ENCODE assay signal across 18 cellular contexts in the genomic region with DNA sequence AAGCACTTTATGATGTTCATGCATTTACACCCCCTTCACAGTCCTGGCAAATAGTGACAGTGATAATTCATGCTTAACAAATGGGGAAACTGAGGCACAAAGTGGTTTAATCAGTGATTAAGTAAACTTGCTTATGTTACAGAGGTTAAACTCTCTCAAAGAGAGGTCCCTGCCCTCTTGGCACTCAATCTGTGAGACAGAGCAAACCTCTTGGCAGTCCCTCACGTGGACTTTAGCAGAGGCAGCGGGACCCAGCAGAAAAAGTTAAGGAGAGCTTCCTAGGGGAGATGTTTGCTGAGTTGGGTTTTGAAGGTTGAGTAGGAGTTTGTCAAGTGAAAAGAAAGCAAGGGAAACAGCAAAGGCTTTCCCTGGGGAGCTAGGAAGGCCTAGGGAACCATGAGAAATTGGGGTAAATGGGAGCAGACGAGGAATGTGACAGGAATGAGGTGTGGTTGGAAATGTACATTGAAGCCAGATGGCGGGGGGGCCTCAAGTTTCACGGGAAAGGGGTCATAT. TPM values are rescaled to one million over a fixed set of nuclear protein-coding genes. Genes with fewer than 3 reads are reported as not detected.
DNase-seq lines count a peak whose midpoint lies in the region; ATAC-seq and TF ChIP-seq lines count a peak whose summit lies in the region.
"Had no signal": no experiment of that assay in that cellular context is flagged by ENCODE, and none has a peak within 500 bp of the region (broad histone marks: within the 10 kb centered on the region; RNA-seq: fewer than 3 reads in every experiment).

No MANE protein-coding gene starts in this region.

- no peak for DNase-seq in SK-N-SH
- no peak for DNase-seq in activated naive CD4-positive, alpha-beta T cell treated with anti-CD3 and anti-CD28 coated beads, Interleukin-2, amount 10 ng/mL, durations not matched to agents 7 days and 5 days
- no peak for DNase-seq in activated naive CD4-positive, alpha-beta T cell treated with anti-CD3 and anti-CD28 coated beads, Interleukin-2, amount 50 U/mL, for 72 hours (ENCODE audit: low spot score in 2 of 2)
- no peak for DNase-seq in activated CD8-positive, alpha-beta T cell treated with anti-CD3 and anti-CD28 coated beads, Interleukin-2, amount 10 ng/mL, durations not matched to agents 7 days and 5 days
- DNase-seq in progenitor cell of endocrine pancreas (ENCODE audit: low spot score, unreplicated experiment): no peak
- DNase-seq in osteocyte (ENCODE audit: extremely low spot score, unreplicated experiment): no peak
- DNase-seq: COR-L47, DMS153, Kasumi-1, NCI-H1930, NCI-H510A, Peyer's patch, SHP77 had no signal

- peaks cover 27% of the 10 kb centered on the region for H3K36me3 Mint-ChIP-seq in activated naive CD4-positive, alpha-beta T cell treated with anti-CD3 and anti-CD28 coated beads, Interleukin-2, amount 10 ng/mL, durations not matched to agents 7 days and 5 days
- H3K36me3 Mint-ChIP-seq in activated naive CD4-positive, alpha-beta T cell treated with anti-CD3 and anti-CD28 coated beads, Interleukin-2, amount 50 U/mL, for 72 hours: peaks cover 0 to 11% of the 10 kb centered on the region in 2 donors
- peaks cover 47% of the 10 kb centered on the region for H3K36me3 Mint-ChIP-seq in activated CD8-positive, alpha-beta T cell treated with anti-CD3 and anti-CD28 coated beads, Interleukin-2, amount 10 ng/mL, durations not matched to agents 7 days and 5 days (ENCODE audit: low read depth)
- H3K36me3 Mint-ChIP-seq in progenitor cell of endocrine pancreas (ENCODE audit: insufficient read depth) (no peaks in the 10 kb centered on the region), osteocyte (ENCODE audit: unreplicated experiment) (peaks cover 4% of the 10 kb centered on the region)

- no peaks in the 10 kb centered on the region for H3K4me1 ChIP-seq in SK-N-SH (ENCODE audit: control insufficient read depth in 1 of 2, insufficient read depth in 2 of 2, low read depth in 1 of 2, low read length in 1 of 2)
- H3K4me1 ChIP-seq: HAP-1, Peyer's patch had no signal

- POLR2A ChIA-PET in SK-N-SH (lab: Yijun Ruan, JAX): no interaction called here
- POLR2A ChIA-PET in activated CD8-positive, alpha-beta T cell treated with anti-CD3 and anti-CD28 coated beads, Interleukin-2, amount 10 ng/mL, durations not matched to agents 7 days and 5 days (lab: Charles Lee): interaction anchor here (0.7 to 2.1 kb wide), 6 partner anchors 9 to 142 kb away, joined by 3 to 7 read pairs (median 6); partner anchors contain the start of gene SOCS1

- peak overlapping the region; percentile 2 for H3K27ac Mint-ChIP-seq in activated naive CD4-positive, alpha-beta T cell treated with anti-CD3 and anti-CD28 coated beads, Interleukin-2, amount 10 ng/mL, durations not matched to agents 7 days and 5 days
- H3K27ac Mint-ChIP-seq in activated naive CD4-positive, alpha-beta T cell treated with anti-CD3 and anti-CD28 coated beads, Interleukin-2, amount 50 U/mL, for 72 hours: peak overlapping the region in 1 of 2 donors; percentile 97
- peak overlapping the region; percentile 67 for H3K27ac Mint-ChIP-seq in activated CD8-positive, alpha-beta T cell treated with anti-CD3 and anti-CD28 coated beads, Interleukin-2, amount 10 ng/mL, durations not matched to agents 7 days and 5 days
- H3K27ac Mint-ChIP-seq in progenitor cell of endocrine pancreas (peak overlapping the region; percentile 73), osteocyte (ENCODE audit: unreplicated experiment) (no peak overlapping the region)

- TF ChIP-seq CTCF in SK-N-SH (IDR thresholded peaks at IDR 0.05) (no peak), progenitor cell of endocrine pancreas (IDR thresholded peaks at IDR 0.05; ENCODE audit: unreplicated experiment) (no peak), osteocyte (IDR thresholded peaks at IDR 0.05) (no peak)

- no peak for TF ChIP-seq EP300 in SK-N-SH (IDR thresholded peaks at IDR 0.05; ENCODE audit: borderline replicate concordance in 1 of 2, low read depth in 1 of 2, low read length in 1 of 2)

- H3K9me2 ChIP-seq in SK-N-SH: no peaks in the 10 kb centered on the region

- ATAC-seq in SK-N-SH treated with all-trans-retinoic acid at 6 μM for 48 hours (no peak), GM21526 (IDR thresholded peaks at IDR 0.05; ENCODE audit: low FRiP score, unreplicated experiment) (no peak)
- ATAC-seq in activated naive CD4-positive, alpha-beta T cell treated with anti-CD3 and anti-CD28 coated beads, Interleukin-2, amount 50 U/mL, for 72 hours: no peak
- no peak for ATAC-seq in activated CD8-positive, alpha-beta T cell treated with anti-CD3 and anti-CD28 coated beads, Interleukin-2, amount 10 ng/mL, durations not matched to agents 7 days and 5 days

- no peak overlapping the region for H3K4me3 Mint-ChIP-seq in activated naive CD4-positive, alpha-beta T cell treated with anti-CD3 and anti-CD28 coated beads, Interleukin-2, amount 10 ng/mL, durations not matched to agents 7 days and 5 days
- H3K4me3 Mint-ChIP-seq in activated CD8-positive, alpha-beta T cell treated with anti-CD3 and anti-CD28 coated beads, Interleukin-2, amount 10 ng/mL, durations not matched to agents 7 days and 5 days: peak overlapping the region; percentile 6
- no peak overlapping the region for H3K4me3 Mint-ChIP-seq in progenitor cell of endocrine pancreas (ENCODE audit: low read depth)
- H3K4me3 Mint-ChIP-seq in osteocyte (ENCODE audit: unreplicated experiment): no peak overlapping the region

- no peaks in the 10 kb centered on the region for H4K20me1 ChIP-seq in SK-N-SH (ENCODE audit: insufficient read depth)

- H3K27me3 Mint-ChIP-seq in activated naive CD4-positive, alpha-beta T cell treated with anti-CD3 and anti-CD28 coated beads, Interleukin-2, amount 10 ng/mL, durations not matched to agents 7 days and 5 days: no peaks in the 10 kb centered on the region
- H3K27me3 Mint-ChIP-seq in activated CD8-positive, alpha-beta T cell treated with anti-CD3 and anti-CD28 coated beads, Interleukin-2, amount 10 ng/mL, durations not matched to agents 7 days and 5 days (ENCODE audit: low read depth): no peaks in the 10 kb centered on the region
- H3K27me3 Mint-ChIP-seq in progenitor cell of endocrine pancreas (peaks cover 3% of the 10 kb centered on the region), osteocyte (ENCODE audit: unreplicated experiment) (peaks cover 6% of the 10 kb centered on the region)

- TF ChIP-seq RAD21 in SK-N-SH (IDR thresholded peaks at IDR 0.05; ENCODE audit: low read length): no peak

- no peaks in the 10 kb centered on the region for H3K79me2 ChIP-seq in SK-N-SH (ENCODE audit: insufficient read depth)

- no peak overlapping the region for H3K27ac ChIP-seq in SK-N-SH (ENCODE audit: low read depth in 2 of 2, low read length in 1 of 2)
- H3K27ac ChIP-seq: 22Rv1; BLaER1 treated with 17β-estradiol and CSF1 and Interleukin-3, amounts not matched to agents 10 nM and 100 nM; Peyer's patch had no signal

- no peaks in the 10 kb centered on the region for H3K9me3 Mint-ChIP-seq in activated naive CD4-positive, alpha-beta T cell treated with anti-CD3 and anti-CD28 coated beads, Interleukin-2, amount 10 ng/mL, durations not matched to agents 7 days and 5 days
- no peaks in the 10 kb centered on the region for H3K9me3 Mint-ChIP-seq in activated naive CD4-positive, alpha-beta T cell treated with anti-CD3 and anti-CD28 coated beads, Interleukin-2, amount 50 U/mL, for 72 hours
- H3K9me3 Mint-ChIP-seq in activated CD8-positive, alpha-beta T cell treated with anti-CD3 and anti-CD28 coated beads, Interleukin-2, amount 10 ng/mL, durations not matched to agents 7 days and 5 days (ENCODE audit: insufficient read depth): no peaks in the 10 kb centered on the region
- H3K9me3 Mint-ChIP-seq in progenitor cell of endocrine pancreas (ENCODE audit: low read depth) (no peaks in the 10 kb centered on the region), osteocyte (ENCODE audit: unreplicated experiment) (no peaks in the 10 kb centered on the region)

- H3F3A ChIP-seq in SK-N-SH (replicated peaks; ENCODE audit: insufficient read depth): no peaks in the 10 kb centered on the region

- CTCF ChIA-PET in SK-N-SH (lab: Yijun Ruan, JAX): interaction anchor here (0.7 to 2.3 kb wide), 3 partner anchors 10 to 281 kb away, joined by 3 to 13 read pairs (median 3); partner anchors contain the start of gene SOCS1
- CTCF ChIA-PET in activated naive CD4-positive, alpha-beta T cell treated with anti-CD3 and anti-CD28 coated beads, Interleukin-2, amount 10 ng/mL, durations not matched to agents 7 days and 5 days (lab: Charles Lee): interaction anchor here (1.0 to 2.2 kb wide), 2 partner anchors 10 to 20 kb away, joined by 5 to 7 read pairs; no protein-coding TSS in a partner anchor
- CTCF ChIA-PET in activated CD8-positive, alpha-beta T cell treated with anti-CD3 and anti-CD28 coated beads, Interleukin-2, amount 10 ng/mL, durations not matched to agents 7 days and 5 days (lab: Charles Lee): interaction anchor here (2.3 to 3.0 kb wide), 3 partner anchors 11 to 280 kb away, joined by 6 to 9 read pairs (median 7); partner anchors contain the start of gene SOCS1

- H3K9me3 ChIP-seq in SK-N-SH: no peaks in the 10 kb centered on the region
- H3K9me3 ChIP-seq: BLaER1 treated with 17β-estradiol and CSF1 and Interleukin-3, amounts not matched to agents 10 nM and 100 nM; HAP-1; Peyer's patch had no signal

- no peaks in the 10 kb centered on the region for H3K27me3 ChIP-seq in SK-N-SH (ENCODE audit: insufficient read depth)
- H3K27me3 ChIP-seq: BLaER1 treated with 17β-estradiol and CSF1 and Interleukin-3, amounts not matched to agents 10 nM and 100 nM; Peyer's patch had no signal

- H3K36me3 ChIP-seq in SK-N-SH (replicated peaks in 1 of 2; ENCODE audit: control insufficient read depth in 1 of 2, insufficient read depth in 2 of 2, low read length in 1 of 2): no peaks in the 10 kb centered on the region
- H3K36me3 ChIP-seq: BLaER1 treated with 17β-estradiol and CSF1 and Interleukin-3, amounts not matched to agents 10 nM and 100 nM; HAP-1; Peyer's patch had no signal

- peaks cover 47% of the 10 kb centered on the region for H3K4me1 Mint-ChIP-seq in activated naive CD4-positive, alpha-beta T cell treated with anti-CD3 and anti-CD28 coated beads, Interleukin-2, amount 10 ng/mL, durations not matched to agents 7 days and 5 days
- peaks cover 45% of the 10 kb centered on the region for H3K4me1 Mint-ChIP-seq in activated CD8-positive, alpha-beta T cell treated with anti-CD3 and anti-CD28 coated beads, Interleukin-2, amount 10 ng/mL, durations not matched to agents 7 days and 5 days (ENCODE audit: low read depth)
- peaks cover 3% of the 10 kb centered on the region for H3K4me1 Mint-ChIP-seq in progenitor cell of endocrine pancreas (ENCODE audit: low read depth)
- H3K4me1 Mint-ChIP-seq in osteocyte (ENCODE audit: unreplicated experiment): peaks cover 8% of the 10 kb centered on the region

- H3K4me3 ChIP-seq in SK-N-SH (ENCODE audit: low read depth in 2 of 2, low read length in 1 of 2): no peak overlapping the region
- H3K4me3 ChIP-seq: BLaER1 treated with 17β-estradiol and CSF1 and Interleukin-3, amounts not matched to agents 10 nM and 100 nM; HAP-1; Peyer's patch had no signal

- H3K9ac ChIP-seq in SK-N-SH: no peak overlapping the region
- H3K9ac ChIP-seq: BLaER1 treated with 17β-estradiol and CSF1 and Interleukin-3, amounts not matched to agents 10 nM and 100 nM had no signal

- H2AFZ ChIP-seq in SK-N-SH (ENCODE audit: low read depth): no peak overlapping the region

- WGBS in SK-N-SH (ENCODE audit: low lambda C conversion rate): 73% methylated on average over 5 of the region's 5 CpGs

- no peak overlapping the region for H3K4me2 ChIP-seq in SK-N-SH
- H3K4me2 ChIP-seq: BLaER1 treated with 17β-estradiol and CSF1 and Interleukin-3, amounts not matched to agents 10 nM and 100 nM had no signal

RNA-seq across cellular contexts. Expression of gene SOCS1, which starts 10.7 kb away (rescaled TPM):
- 6.3 and 8.6 TPM in 2 replicates for polyA plus RNA-seq in SK-N-SH (2012; rRNA removed)
- polyA plus RNA-seq in SK-N-SH (2012; cell fraction: cytosol; rRNA removed): 4.7 and 6.1 TPM in 2 replicates
- polyA plus RNA-seq in SK-N-SH (2012; cell fraction: nucleus; rRNA removed): 28.4 and 39.6 TPM in 2 replicates
- total RNA-seq in activated naive CD4-positive, alpha-beta T cell treated with anti-CD3 and anti-CD28 coated beads, Interleukin-2, amount 50 U/mL, for 72 hours: 100 to 1,000 TPM in 1 of 2 donors, 10 to 100 TPM in 1; 57.0 to 123 TPM
- total RNA-seq in activated CD8-positive, alpha-beta T cell treated with anti-CD3 and anti-CD28 coated beads, Interleukin-2, amount 10 ng/mL, durations not matched to agents 7 days and 5 days: 100 to 1,000 TPM; 170 to 174 TPM
- total RNA-seq in progenitor cell of endocrine pancreas (6.6 and 6.8 TPM in 2 replicates), osteocyte (9.7 and 10.6 TPM in 2 replicates)

RNA-seq across cellular contexts. Expression of gene TNP2, which starts 23.8 kb away (rescaled TPM):
- polyA plus RNA-seq in SK-N-SH (2012; rRNA removed): not detected in 2 replicates
- polyA plus RNA-seq in SK-N-SH (2012; cell fraction: cytosol; rRNA removed): not detected in 2 replicates
- not detected in 2 replicates for polyA plus RNA-seq in SK-N-SH (2012; cell fraction: nucleus; rRNA removed)
- not detected for total RNA-seq in activated naive CD4-positive, alpha-beta T cell treated with anti-CD3 and anti-CD28 coated beads, Interleukin-2, amount 50 U/mL, for 72 hours
- not detected for total RNA-seq in activated CD8-positive, alpha-beta T cell treated with anti-CD3 and anti-CD28 coated beads, Interleukin-2, amount 10 ng/mL, durations not matched to agents 7 days and 5 days
- total RNA-seq in progenitor cell of endocrine pancreas (not detected in 2 replicates), osteocyte (not detected in 2 replicates)
- total RNA-seq: Peyer's patch had no signal

RNA-seq across cellular contexts. Expression of gene PRM3, which starts 28.1 kb away (rescaled TPM):
- polyA plus RNA-seq in SK-N-SH (2012; rRNA removed): not detected in 2 replicates
- not detected in 2 replicates for polyA plus RNA-seq in SK-N-SH (2012; cell fraction: cytosol; rRNA removed)
- polyA plus RNA-seq in SK-N-SH (2012; cell fraction: nucleus; rRNA removed): not detected in 2 replicates
- not detected for total RNA-seq in activated naive CD4-positive, alpha-beta T cell treated with anti-CD3 and anti-CD28 coated beads, Interleukin-2, amount 50 U/mL, for 72 hours
- not detected for total RNA-seq in activated CD8-positive, alpha-beta T cell treated with anti-CD3 and anti-CD28 coated beads, Interleukin-2, amount 10 ng/mL, durations not matched to agents 7 days and 5 days
- total RNA-seq in progenitor cell of endocrine pancreas (not detected in 2 replicates), osteocyte (not detected in 2 replicates)
- total RNA-seq: Peyer's patch had no signal

RNA-seq across cellular contexts. Expression of gene PRM2, which starts 31.0 kb away (rescaled TPM):
- not detected in 2 replicates for polyA plus RNA-seq in SK-N-SH (2012; rRNA removed)
- polyA plus RNA-seq in SK-N-SH (2012; cell fraction: cytosol; rRNA removed): not detected in 2 replicates
- not detected in 2 replicates for polyA plus RNA-seq in SK-N-SH (2012; cell fraction: nucleus; rRNA removed)
- total RNA-seq in activated naive CD4-positive, alpha-beta T cell treated with anti-CD3 and anti-CD28 coated beads, Interleukin-2, amount 50 U/mL, for 72 hours: not detected
- not detected for total RNA-seq in activated CD8-positive, alpha-beta T cell treated with anti-CD3 and anti-CD28 coated beads, Interleukin-2, amount 10 ng/mL, durations not matched to agents 7 days and 5 days
- total RNA-seq in progenitor cell of endocrine pancreas (not detected in 2 replicates), osteocyte (not detected in 2 replicates)
- total RNA-seq: Peyer's patch had no signal

RNA-seq across cellular contexts. Expression of gene PRM1, which starts 35.9 kb away (rescaled TPM):
- not detected in 2 replicates for polyA plus RNA-seq in SK-N-SH (2012; rRNA removed)
- not detected in 2 replicates for polyA plus RNA-seq in SK-N-SH (2012; cell fraction: cytosol; rRNA removed)
- polyA plus RNA-seq in SK-N-SH (2012; cell fraction: nucleus; rRNA removed): not detected in 2 replicates
- not detected for total RNA-seq in activated naive CD4-positive, alpha-beta T cell treated with anti-CD3 and anti-CD28 coated beads, Interleukin-2, amount 50 U/mL, for 72 hours
- not detected for total RNA-seq in activated CD8-positive, alpha-beta T cell treated with anti-CD3 and anti-CD28 coated beads, Interleukin-2, amount 10 ng/mL, durations not matched to agents 7 days and 5 days
- total RNA-seq in progenitor cell of endocrine pancreas (not detected in 2 replicates), osteocyte (not detected in 2 replicates)
- total RNA-seq: Peyer's patch had no signal
